In the genomic region with DNA sequence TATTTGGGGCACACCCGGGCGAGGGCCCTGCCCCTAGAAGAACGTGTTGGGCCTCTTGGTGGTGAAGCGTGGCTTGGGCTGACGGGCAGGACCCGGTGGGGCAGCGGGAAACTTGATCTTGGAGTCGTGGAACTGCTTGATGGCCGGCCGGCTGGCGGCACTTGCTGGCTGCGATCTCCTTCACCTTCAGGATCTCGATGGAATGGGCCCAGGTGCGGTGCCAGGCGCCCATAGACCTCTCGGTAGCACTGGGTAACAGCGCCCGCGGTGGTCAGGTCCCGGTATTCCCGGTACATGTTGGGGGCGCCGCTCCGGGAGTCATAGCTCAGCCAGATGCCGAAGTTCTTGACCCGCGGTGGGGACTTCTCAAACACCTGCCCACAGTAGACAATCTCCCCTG, we compare ENCODE assay signal across 7 cellular contexts.
"Had no signal": no experiment of that assay in that cellular context is flagged by ENCODE, and none has a peak within 500 bp of the region (broad histone marks: within the 10 kb centered on the region; RNA-seq: fewer than 3 reads in every experiment).

No MANE protein-coding gene starts in this region.

- ATAC-seq: HepG2, K562 had no signal

- DNase-seq: IMR-90, KBM-7, KG1 had no signal

- H3K27ac ChIP-seq: HL-60 had no signal

- H3K4me3 Mint-ChIP-seq: IgD-negative memory B cell had no signal

- H3K27ac Mint-ChIP-seq: IgD-negative memory B cell had no signal

- H3K9me3 Mint-ChIP-seq: IgD-negative memory B cell had no signal

- H3K4me3 ChIP-seq: K562 had no signal

- H3K27me3 Mint-ChIP-seq: IgD-negative memory B cell had no signal
